ENCODE assay signal across 18 cellular contexts in genomic region chr3:160879859-160880258, GRCh38.
A peak's percentile ranks its signal among the peaks of the same experiment; 100 is the strongest.
DNase-seq lines count a peak whose midpoint lies in the region; ATAC-seq and TF ChIP-seq lines count a peak whose summit lies in the region.
"Had no signal": no experiment of that assay in that cellular context is flagged by ENCODE, and none has a peak within 500 bp of the region (broad histone marks: within the 10 kb centered on the region; RNA-seq: fewer than 3 reads in every experiment).

No MANE protein-coding gene starts in this region.

- peaks cover 20% of the 10 kb centered on the region for H3K4me1 ChIP-seq in OCI-LY3 (ENCODE audit: low read length)
- H3K4me1 ChIP-seq: BLaER1 treated with 17β-estradiol and CSF1 and Interleukin-3, amounts not matched to agents 10 nM and 100 nM had no signal

- no peak for ATAC-seq in GM21447 (IDR thresholded peaks at IDR 0.05; ENCODE audit: unreplicated experiment)
- ATAC-seq: CD8-positive, alpha-beta T cell; HepG2 had no signal

- no peaks in the 10 kb centered on the region for H4K20me1 ChIP-seq in OCI-LY3 (ENCODE audit: insufficient read depth, low read length)
- H4K20me1 ChIP-seq: BLaER1 treated with 17β-estradiol and CSF1 and Interleukin-3, amounts not matched to agents 10 nM and 100 nM had no signal

- peak overlapping the region; percentile 31 for H3K4me2 ChIP-seq in OCI-LY3 (ENCODE audit: low read length)
- H3K4me2 ChIP-seq: BLaER1 treated with 17β-estradiol and CSF1 and Interleukin-3, amounts not matched to agents 10 nM and 100 nM had no signal

- no peaks in the 10 kb centered on the region for H3K9me3 ChIP-seq in OCI-LY3 (ENCODE audit: insufficient read depth, low read length)

- H3K9ac ChIP-seq in OCI-LY3 (ENCODE audit: low read length) = no peak overlapping the region
- H3K9ac ChIP-seq: BLaER1 treated with 17β-estradiol and CSF1 and Interleukin-3, amounts not matched to agents 10 nM and 100 nM had no signal

- H3K79me2 ChIP-seq in OCI-LY3 (ENCODE audit: low read length) = no peaks in the 10 kb centered on the region

- H3K4me3 ChIP-seq in OCI-LY3 (ENCODE audit: low read length) = no peak overlapping the region
- H3K4me3 ChIP-seq: BLaER1 treated with 17β-estradiol and CSF1 and Interleukin-3, amounts not matched to agents 10 nM and 100 nM had no signal

- no peaks in the 10 kb centered on the region for H3K27me3 ChIP-seq in OCI-LY3 (ENCODE audit: low read depth, low read length)
- H3K27me3 ChIP-seq: BLaER1 treated with 17β-estradiol and CSF1 and Interleukin-3, amounts not matched to agents 10 nM and 100 nM had no signal

- TF ChIP-seq CTCF in OCI-LY3 (IDR thresholded peaks at IDR 0.05; ENCODE audit: low read depth, low read length) = no peak

- in situ Hi-C loops in KBM-7 (cut with MboI; ENCODE audit: low pct_unique_long_range_greater_than_20kb, low sequenced_read_pairs) = no loop called here

- H3K27ac ChIP-seq in OCI-LY3 (ENCODE audit: low read length) = no peak overlapping the region
- H3K27ac ChIP-seq: BLaER1 treated with 17β-estradiol and CSF1 and Interleukin-3, amounts not matched to agents 10 nM and 100 nM had no signal

- no peak overlapping the region for H2AFZ ChIP-seq in OCI-LY3 (ENCODE audit: low read depth, low read length)

- H3K36me3 ChIP-seq in OCI-LY3 (replicated peaks; ENCODE audit: low read depth, low read length) = peaks cover 4% of the 10 kb centered on the region
- H3K36me3 ChIP-seq: BLaER1 treated with 17β-estradiol and CSF1 and Interleukin-3, amounts not matched to agents 10 nM and 100 nM had no signal

- peak; percentile 7 for DNase-seq in NCI-H187 treated with DMSO at 0.1 percent for 48 hours (lab: John Stamatoyannopoulos, UW)
- no peak for DNase-seq in NCI-H187 (lab: John Stamatoyannopoulos, UW)
- peak; percentile 1 for DNase-seq in KBM-7
- DNase-seq in NCI-H2227 (lab: John Stamatoyannopoulos, UW; ENCODE audit: unreplicated experiment) = peak; percentile 6
- no peak for DNase-seq in GM03348 (ENCODE audit: low spot score)
- DNase-seq in SKM-1 (lab: John Stamatoyannopoulos, UW; ENCODE audit: unreplicated experiment) = no peak
- DNase-seq: CD8-positive, alpha-beta T cell; DMS53; H7; NCI-H2081 treated with DMSO at 0.1 percent for 48 hours; NCI-H446; NCI-H748 treated with DMSO at 0.1 percent for 48 hours; Right ventricle myocardium superior; T1000 had no signal

Comparison
In these comparisons a context has a peak if more than half of its experiments do, and no peak if none do; other contexts are left out.
1. DNase-seq: peak in NCI-H187 treated with DMSO at 0.1 percent for 48 hours (single experiment), KBM-7 (single experiment) and NCI-H2227 (single experiment); none in NCI-H187 (0 of 2), GM03348 (single experiment) and SKM-1 (single experiment).